1 cellular context compared by ENCODE assay signal in genomic region chr7:107056058-107056457, GRCh38. TPM values are rescaled to one million over a fixed set of nuclear protein-coding genes. Genes with fewer than 3 reads are reported as not detected.
"Had no signal": no experiment of that assay in that cellular context is flagged by ENCODE, and none has a peak within 500 bp of the region (broad histone marks: within the 10 kb centered on the region; RNA-seq: fewer than 3 reads in every experiment).

No MANE protein-coding gene starts in this region.

RNA-seq across cellular contexts. Expression of gene PRKAR2B, which starts 11.6 kb away (rescaled TPM):
- total RNA-seq: foreskin keratinocyte had no signal
- polyA plus RNA-seq: foreskin keratinocyte had no signal
